ENCODE assay signal across 21 cellular contexts in the genomic region with DNA sequence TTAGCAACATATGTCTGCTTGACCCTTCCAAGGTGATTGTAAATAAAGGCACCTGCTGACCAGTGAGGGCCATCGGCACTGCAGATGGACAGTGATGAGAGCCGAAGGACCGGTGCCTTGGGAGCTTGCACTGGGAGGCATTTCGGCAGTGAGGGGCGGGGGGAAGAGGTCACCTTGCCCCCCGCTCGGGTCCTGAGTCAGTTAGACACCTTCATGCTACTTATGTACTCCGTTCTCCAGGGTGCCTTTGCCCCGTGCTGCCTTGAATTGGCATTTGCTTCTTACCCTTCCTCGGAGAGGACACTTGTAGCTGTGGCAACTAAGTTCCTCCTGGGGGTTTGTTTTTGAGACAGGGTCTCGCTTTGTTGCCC. TPM values are rescaled to one million over a fixed set of nuclear protein-coding genes. Genes with fewer than 3 reads are reported as not detected.
DNase-seq lines count a peak whose midpoint lies in the region; ATAC-seq, FAIRE-seq and TF ChIP-seq lines count a peak whose summit lies in the region.
"Had no signal": no experiment of that assay in that cellular context is flagged by ENCODE, and none has a peak within 500 bp of the region (broad histone marks: within the 10 kb centered on the region; RNA-seq: fewer than 3 reads in every experiment).

No MANE protein-coding gene starts in this region.

- no peaks in the 10 kb centered on the region for H3K79me1 ChIP-seq in neuronal stem cell (ENCODE audit: low read depth, low read length)

- no peak overlapping the region for H3K14ac ChIP-seq in neuronal stem cell (ENCODE audit: low read length)

- intact Hi-C loops in Right ventricle myocardium superior (cut with DNase I): no loop called here
- intact Hi-C loops in right cardiac atrium (cut with DNase I): no loop called here
- intact Hi-C loops in kidney (cut with DNase I): no loop called here

- no peak overlapping the region for H3K23ac ChIP-seq in neuronal stem cell (ENCODE audit: low read depth, low read length, poor library complexity)

- H3K4me1 Mint-ChIP-seq in chondrocyte (ENCODE audit: low read depth): peaks cover 2% of the 10 kb centered on the region

- no peak overlapping the region for H4K91ac ChIP-seq in neuronal stem cell (ENCODE audit: low read depth, low read length, poor library complexity)

- peaks cover 15% of the 10 kb centered on the region for H3K27me3 Mint-ChIP-seq in chondrocyte (ENCODE audit: low read depth)

- TF ChIP-seq CTCF in chondrocyte (IDR thresholded peaks at IDR 0.05) (no peak), kidney (IDR thresholded peaks at IDR 0.05; ENCODE audit: borderline replicate concordance, extremely low read depth, insufficient read depth) (no peak)

- no peak overlapping the region for H2BK5ac ChIP-seq in neuronal stem cell (ENCODE audit: low read length)

- H3K27me3 ChIP-seq in right cardiac atrium (ENCODE audit: control insufficient read depth, insufficient read depth) (no peaks in the 10 kb centered on the region), neuronal stem cell (ENCODE audit: control insufficient read depth in 3 of 3, insufficient read depth in 3 of 3, low read depth in 1 of 3, low read length in 3 of 3) (no peaks in the 10 kb centered on the region)

- WGBS in right cardiac atrium: 84% methylated on average over 11 of the region's 11 CpGs
- no CpG with 5 or more reads among the region's 11 CpGs for WGBS in neuronal stem cell (ENCODE audit: extremely low coverage in 2 of 2, insufficient read length in 2 of 2, insufficient replicate concordance in 1 of 2), 2 donors

- H3K27ac ChIP-seq in right cardiac atrium (ENCODE audit: low read length) (no peak overlapping the region), kidney (ENCODE audit: low read depth in 2 of 2, low read length in 2 of 2) (no peak overlapping the region), neuronal stem cell (replicated peaks; ENCODE audit: low read length) (no peak overlapping the region)
- H3K27ac ChIP-seq: GM23248 had no signal

- no peak overlapping the region for H2AK5ac ChIP-seq in neuronal stem cell (ENCODE audit: low read depth, low read length)

- H2BK12ac ChIP-seq in neuronal stem cell (ENCODE audit: low read length): no peak overlapping the region

- DNase-seq in Right ventricle myocardium superior (peak; percentile 22), right cardiac atrium (no peak), chondrocyte (ENCODE audit: low spot score) (peak; percentile 35), kidney (peak; percentile 42), neuronal stem cell (ENCODE audit: low spot score) (no peak), RCC 7860 (ENCODE audit: low spot score) (no peak)
- DNase-seq: C1 segment of cervical spinal cord; Calu3; CD4-positive, alpha-beta memory T cell; COR-L47; DMS53; DMS79 treated with DMSO at 0.1 percent for 48 hours; GF-D8; GM23248; H9 had no signal

- H3K4me1 ChIP-seq in right cardiac atrium (ENCODE audit: control insufficient read depth, insufficient read depth, low read length) (peaks cover 5% of the 10 kb centered on the region), kidney (ENCODE audit: control insufficient read depth in 1 of 2, insufficient read depth in 1 of 2, low read depth in 1 of 2, low read length in 2 of 2) (peaks cover 9 to 16% of the 10 kb centered on the region in 2 donors), neuronal stem cell (ENCODE audit: control insufficient read depth in 2 of 2, insufficient read depth in 1 of 2, low read depth in 1 of 2, low read length in 2 of 2) (peaks cover 0 to 15% of the 10 kb centered on the region in 2 donors)

- no peak overlapping the region for H3K4me2 ChIP-seq in neuronal stem cell (ENCODE audit: insufficient read depth, low read length, poor library complexity, severe bottlenecking)

- H3K27ac Mint-ChIP-seq in chondrocyte (ENCODE audit: unreplicated experiment): no peak overlapping the region
- H3K27ac Mint-ChIP-seq: CD4-positive, alpha-beta memory T cell had no signal

- no peaks in the 10 kb centered on the region for H3K9me3 Mint-ChIP-seq in chondrocyte (ENCODE audit: low read depth)
- H3K9me3 Mint-ChIP-seq: CD4-positive, alpha-beta memory T cell; H9 had no signal

- no peak overlapping the region for H2BK120ac ChIP-seq in neuronal stem cell (ENCODE audit: low read depth, low read length)

- no peak overlapping the region for H4K8ac ChIP-seq in neuronal stem cell (ENCODE audit: low read depth, low read length)

- H3K4ac ChIP-seq in neuronal stem cell (ENCODE audit: low read length): no peak overlapping the region

- ATAC-seq in Right ventricle myocardium superior (ENCODE audit: poor library complexity) (no peak), right cardiac atrium (no peak), GM21529 (IDR thresholded peaks at IDR 0.05; ENCODE audit: unreplicated experiment) (no peak), GM19455 (IDR thresholded peaks at IDR 0.05; ENCODE audit: unreplicated experiment) (no peak)
- ATAC-seq: HCT116 had no signal

- H3K36me3 ChIP-seq in kidney (ENCODE audit: control insufficient read depth in 1 of 2, insufficient read depth in 2 of 2, low read length in 2 of 2) (no peaks in the 10 kb centered on the region), neuronal stem cell (replicated peaks in 1 of 2; ENCODE audit: control insufficient read depth in 2 of 2, insufficient read depth in 2 of 2, low read length in 2 of 2) (no peaks in the 10 kb centered on the region)

- no peak overlapping the region for H2AFZ ChIP-seq in neuronal stem cell (ENCODE audit: low read length)
- H2AFZ ChIP-seq: GM23248 had no signal

- no peak overlapping the region for H2BK15ac ChIP-seq in neuronal stem cell (ENCODE audit: low read length)

- H3K18ac ChIP-seq in neuronal stem cell (ENCODE audit: low read length): peak overlapping the region; percentile 6

- H3K9me3 ChIP-seq in right cardiac atrium (ENCODE audit: control insufficient read depth, low read length) (no peaks in the 10 kb centered on the region), kidney (ENCODE audit: control insufficient read depth in 1 of 2, low read length in 2 of 2) (no peaks in the 10 kb centered on the region), neuronal stem cell (replicated peaks in 1 of 2; ENCODE audit: control insufficient read depth in 2 of 2, insufficient read depth in 1 of 2, low read depth in 1 of 2, low read length in 2 of 2) (no peaks in the 10 kb centered on the region)

- no peak overlapping the region for H3K4me3 Mint-ChIP-seq in chondrocyte (ENCODE audit: unreplicated experiment)
- H3K4me3 Mint-ChIP-seq: CD4-positive, alpha-beta memory T cell; H9 had no signal

- H3K4me3 ChIP-seq in right cardiac atrium (ENCODE audit: low read length) (no peak overlapping the region), kidney (ENCODE audit: low read length in 2 of 2) (no peak overlapping the region), neuronal stem cell (ENCODE audit: low read length in 2 of 2) (no peak overlapping the region)
- H3K4me3 ChIP-seq: GM23248 had no signal

- no peaks in the 10 kb centered on the region for H3K36me3 Mint-ChIP-seq in chondrocyte (ENCODE audit: low read depth)
- H3K36me3 Mint-ChIP-seq: CD4-positive, alpha-beta memory T cell had no signal

- FAIRE-seq in kidney (lab: Jason Lieb, UNC): no peak
- FAIRE-seq in RCC 7860 (lab: Jason Lieb, UNC): no peak
- FAIRE-seq: GM12891, GM18507, H1 had no signal

- H3K9ac ChIP-seq in kidney (ENCODE audit: low read length in 2 of 2) (no peak overlapping the region), neuronal stem cell (ENCODE audit: low read depth, low read length, poor library complexity) (no peak overlapping the region)
- H3K9ac ChIP-seq: GM23248 had no signal

RNA-seq across cellular contexts. Expression of a gene that starts 23.0 kb away (rescaled TPM):
- total RNA-seq in Right ventricle myocardium superior: 68.1 TPM
- 10 to 100 TPM; 37.0 to 50.7 (median 42.2) TPM for total RNA-seq in right cardiac atrium
- 46.9 TPM for polyA plus RNA-seq in right cardiac atrium
- 22.6 to 29.1 TPM (median 23.3 TPM) in 3 replicates for total RNA-seq in chondrocyte
- 42.9 TPM for total RNA-seq in kidney
- 96.3 TPM for polyA plus RNA-seq in kidney (ENCODE audit: insufficient read depth, low read depth, low replicate concordance)
- 27.4 TPM for polyA plus RNA-seq in neuronal stem cell (2013, experiment 1 of 2)
- polyA plus RNA-seq in neuronal stem cell (2013, experiment 2 of 2): 27.9 TPM

RNA-seq across cellular contexts. Expression of a gene that starts 23.3 kb away (rescaled TPM):
- total RNA-seq in Right ventricle myocardium superior (9.4 TPM), right cardiac atrium (10 to 100 TPM in 1 of 4 donors, 1 to 10 TPM in 3; 5.8 to 10.2 (median 6.9) TPM), chondrocyte (11.7 to 14.1 TPM (median 13.7 TPM) in 3 replicates), kidney (40.0 TPM)
- polyA plus RNA-seq in right cardiac atrium (9.6 TPM), kidney (ENCODE audit: insufficient read depth, low read depth, low replicate concordance) (48.1 TPM)
- polyA plus RNA-seq in neuronal stem cell (2013, experiment 1 of 2): 25.4 TPM
- 26.4 TPM for polyA plus RNA-seq in neuronal stem cell (2013, experiment 2 of 2)

Comparison
In these comparisons a context has a peak if more than half of its experiments do, and no peak if none do; other contexts are left out.
1. DNase-seq: peak in Right ventricle myocardium superior (single experiment), chondrocyte (single experiment) and kidney (single experiment); none in right cardiac atrium (0 of 3), neuronal stem cell (single experiment) and RCC 7860 (single experiment).